23 cellular contexts compared by ENCODE assay signal in genomic region chr5:149294872-149295829, GRCh38. TPM values are rescaled to one million over a fixed set of nuclear protein-coding genes. Genes with fewer than 3 reads are reported as not detected.
DNase-seq lines count a peak whose midpoint lies in the region; ATAC-seq, FAIRE-seq and TF ChIP-seq lines count a peak whose summit lies in the region.
"Had no signal": no experiment of that assay in that cellular context is flagged by ENCODE, and none has a peak within 500 bp of the region (broad histone marks: within the 10 kb centered on the region; RNA-seq: fewer than 3 reads in every experiment).

No MANE protein-coding gene starts in this region.

- H3K4me3 ChIP-seq in RWPE2 (ENCODE audit: severe bottlenecking) (no peak overlapping the region), mesendoderm (ENCODE audit: low read length) (no peak overlapping the region)
- H3K4me3 ChIP-seq in naive thymus-derived CD4-positive, alpha-beta T cell (ENCODE audit: low read length): no peak overlapping the region
- H3K4me3 ChIP-seq: ovary, smooth muscle cell, thyroid gland had no signal

- H3K18ac ChIP-seq in mesendoderm (ENCODE audit: low read length): no peak overlapping the region

- H2AK5ac ChIP-seq in mesendoderm (ENCODE audit: low read length): no peak overlapping the region

- no peak overlapping the region for H4K8ac ChIP-seq in mesendoderm (ENCODE audit: low read depth, low read length)

- no peak overlapping the region for H2BK120ac ChIP-seq in mesendoderm (ENCODE audit: low read depth, low read length)

- no peak overlapping the region for H3K23ac ChIP-seq in mesendoderm (ENCODE audit: low read length)

- H3K9me3 Mint-ChIP-seq in CD4-positive, alpha-beta T cell: no peaks in the 10 kb centered on the region
- H3K9me3 Mint-ChIP-seq in naive thymus-derived CD4-positive, alpha-beta T cell: no peaks in the 10 kb centered on the region
- H3K9me3 Mint-ChIP-seq: effector memory CD8-positive, alpha-beta T cell had no signal

- no peaks in the 10 kb centered on the region for H3K79me1 ChIP-seq in mesendoderm (ENCODE audit: low read length)

- peaks cover 61% of the 10 kb centered on the region for H3K4me1 Mint-ChIP-seq in CD4-positive, alpha-beta T cell (ENCODE audit: low read depth)
- H3K4me1 Mint-ChIP-seq in naive thymus-derived CD4-positive, alpha-beta T cell: peaks cover 4 to 81% (median 55%) of the 10 kb centered on the region in 7 donors

- no peak overlapping the region for H3K4ac ChIP-seq in mesendoderm (ENCODE audit: low read depth, low read length)

- CTCF ChIA-PET in CD4-positive, alpha-beta T cell (lab: Charles Lee): no interaction called here
- CTCF ChIA-PET in naive thymus-derived CD4-positive, alpha-beta T cell (lab: Charles Lee): interaction anchor here (0.6 to 1.5 kb wide), 3 partner anchors 16 to 152 kb away, joined by 3 to 5 read pairs (median 4); no protein-coding TSS in a partner anchor

- H3K4me3 Mint-ChIP-seq in CD4-positive, alpha-beta T cell: peak overlapping the region; percentile 76
- H3K4me3 Mint-ChIP-seq in naive thymus-derived CD4-positive, alpha-beta T cell: peak overlapping the region in 9 of 10 donors; percentile 51 to 86 (median 75)
- H3K4me3 Mint-ChIP-seq: effector memory CD8-positive, alpha-beta T cell had no signal

- no peak for TF ChIP-seq CTCF in CD4-positive, alpha-beta T cell (IDR thresholded peaks at IDR 0.05)
- TF ChIP-seq CTCF in RWPE2 (IDR thresholded peaks at IDR 0.05; ENCODE audit: poor library complexity, severe bottlenecking): no peak

- intact Hi-C loops in CD4-positive, alpha-beta T cell (cut with DNase I, micrococcal nuclease): no loop called here
- intact Hi-C loops in naive thymus-derived CD4-positive, alpha-beta T cell (cut with micrococcal nuclease): loop anchor here in 1 of 2 donors (1.0 kb wide), 1 partner anchor 26 kb away; no protein-coding TSS in a partner anchor

- no peaks in the 10 kb centered on the region for H3K79me2 ChIP-seq in mesendoderm (ENCODE audit: control insufficient read depth, insufficient read depth, low read length)

- H2BK5ac ChIP-seq in mesendoderm (ENCODE audit: low read length): no peak overlapping the region

- no peaks in the 10 kb centered on the region for H3K36me3 ChIP-seq in RWPE2 (ENCODE audit: low read depth)
- H3K36me3 ChIP-seq in naive thymus-derived CD4-positive, alpha-beta T cell (ENCODE audit: control insufficient read depth in 2 of 3, insufficient read depth in 3 of 3, low read length in 3 of 3): no peaks in the 10 kb centered on the region
- H3K36me3 ChIP-seq in mesendoderm (ENCODE audit: control insufficient read depth, insufficient read depth, low read length): no peaks in the 10 kb centered on the region
- H3K36me3 ChIP-seq: ovary, thyroid gland, WERI-Rb-1 had no signal

- 91% methylated on average over 1 of the region's 10 CpGs for WGBS in mesendoderm (ENCODE audit: extremely low coverage, insufficient coverage, low lambda C conversion rate)

- TF ChIP-seq POLR2A in GM12892 (IDR thresholded peaks at IDR 0.05; ENCODE audit: low read depth, low read length): no peak

- peak overlapping the region; percentile 80 for H3K27ac Mint-ChIP-seq in CD4-positive, alpha-beta T cell
- peak overlapping the region in 8 of 9 donors; percentile 59 to 94 (median 84) for H3K27ac Mint-ChIP-seq in naive thymus-derived CD4-positive, alpha-beta T cell
- H3K27ac Mint-ChIP-seq: effector memory CD8-positive, alpha-beta T cell had no signal

- H4K5ac ChIP-seq in mesendoderm (ENCODE audit: low read length): no peak overlapping the region

- no peaks in the 10 kb centered on the region for H3K9me3 ChIP-seq in CD4-positive, alpha-beta T cell (ENCODE audit: control insufficient read depth, low read length)
- no peaks in the 10 kb centered on the region for H3K9me3 ChIP-seq in RWPE2 (ENCODE audit: severe bottlenecking)
- H3K9me3 ChIP-seq in naive thymus-derived CD4-positive, alpha-beta T cell (ENCODE audit: control insufficient read depth in 2 of 3, low read length in 3 of 3): no peaks in the 10 kb centered on the region
- H3K9me3 ChIP-seq: ovary, thyroid gland had no signal

- H3K27me3 Mint-ChIP-seq in CD4-positive, alpha-beta T cell: peaks cover 7% of the 10 kb centered on the region
- H3K27me3 Mint-ChIP-seq in naive thymus-derived CD4-positive, alpha-beta T cell: peaks cover 0 to 23% (median 0%) of the 10 kb centered on the region in 5 donors

- H3K4me2 ChIP-seq in mesendoderm (ENCODE audit: low read length): no peak overlapping the region
- H3K4me2 ChIP-seq: smooth muscle cell had no signal

- no peak overlapping the region for H3K27ac ChIP-seq in CD4-positive, alpha-beta T cell (ENCODE audit: low read depth, low read length)
- H3K27ac ChIP-seq in RWPE2 (ENCODE audit: poor library complexity, severe bottlenecking) (peak overlapping the region; percentile 48), mesendoderm (ENCODE audit: low read depth, low read length) (no peak overlapping the region)
- peak overlapping the region; percentile 31 for H3K27ac ChIP-seq in naive thymus-derived CD4-positive, alpha-beta T cell (ENCODE audit: low read depth, low read length)
- H3K27ac ChIP-seq: ovary, thyroid gland, WERI-Rb-1 had no signal

- DNase-seq in CD4-positive, alpha-beta T cell: no peak
- DNase-seq in GM12892 (ENCODE audit: insufficient read length): no peak
- DNase-seq in RWPE2 (ENCODE audit: low spot score): no peak
- peak in 4 of 9 donors; percentile 32 to 40 (median 35) for DNase-seq in naive thymus-derived CD4-positive, alpha-beta T cell
- DNase-seq in mesendoderm: no peak
- no peak for DNase-seq in middle frontal gyrus (ENCODE audit: extremely low spot score, low spot score)
- DNase-seq in NCI-H2081 treated with DMSO at 0.1 percent for 48 hours (lab: John Stamatoyannopoulos, UW): no peak
- DNase-seq: activated CD8-positive, alpha-beta memory T cell treated with anti-CD3 and anti-CD28 coated beads for 24 hours; anterior cingulate cortex; DMS153; effector memory CD8-positive, alpha-beta T cell; hypothalamus; left colon; NCI-H1694; NCI-H446; ovary; SHP77; stimulated activated CD4-positive, alpha-beta T cell treated with anti-CD3 and anti-CD28 coated beads, Interleukin-4, amount 100 ng/mL, for 4 hours; stimulated activated CD8-positive, alpha-beta memory T cell treated with anti-CD3 and anti-CD28 coated beads, Interleukin-4, amount 100 ng/mL, for 48 hours; thyroid gland; WERI-Rb-1 had no signal

- H3K27me3 ChIP-seq in CD4-positive, alpha-beta T cell (ENCODE audit: control insufficient read depth, insufficient read depth, low read length): no peaks in the 10 kb centered on the region
- H3K27me3 ChIP-seq in RWPE2 (ENCODE audit: insufficient read depth, poor library complexity, severe bottlenecking) (no peaks in the 10 kb centered on the region), mesendoderm (ENCODE audit: insufficient read depth, low read length, poor library complexity) (no peaks in the 10 kb centered on the region)
- H3K27me3 ChIP-seq in naive thymus-derived CD4-positive, alpha-beta T cell (ENCODE audit: control insufficient read depth in 2 of 2, insufficient read depth in 2 of 2, low read length in 2 of 2): no peaks in the 10 kb centered on the region
- H3K27me3 ChIP-seq: ovary, thyroid gland had no signal

- no peaks in the 10 kb centered on the region for H3K36me3 Mint-ChIP-seq in CD4-positive, alpha-beta T cell (ENCODE audit: low read depth)
- no peaks in the 10 kb centered on the region for H3K36me3 Mint-ChIP-seq in naive thymus-derived CD4-positive, alpha-beta T cell

- no peak for ATAC-seq in CD4-positive, alpha-beta T cell (ENCODE audit: poor library complexity)
- no peak for ATAC-seq in RWPE2 (ENCODE audit: low read depth)
- no peak for ATAC-seq in naive thymus-derived CD4-positive, alpha-beta T cell
- ATAC-seq: effector memory CD8-positive, alpha-beta T cell; left colon had no signal

- no peak overlapping the region for H3K9ac ChIP-seq in mesendoderm (ENCODE audit: low read length)

- peak; percentile 67 for FAIRE-seq in GM12892 (lab: Jason Lieb, UNC)

- no peak overlapping the region for H3K56ac ChIP-seq in mesendoderm (ENCODE audit: low read length)

- POLR2A ChIA-PET in CD4-positive, alpha-beta T cell (lab: Charles Lee): interaction anchor here (0.5 to 1.7 kb wide), 4 partner anchors 11 to 187 kb away, joined by 3 to 7 read pairs (median 5); partner anchors contain the start of gene PCYOX1L
- POLR2A ChIA-PET in naive thymus-derived CD4-positive, alpha-beta T cell (lab: Charles Lee): no interaction called here

- peaks cover 15% of the 10 kb centered on the region for H3K4me1 ChIP-seq in RWPE2 (ENCODE audit: insufficient read depth, poor library complexity, severe bottlenecking)
- H3K4me1 ChIP-seq in naive thymus-derived CD4-positive, alpha-beta T cell (ENCODE audit: control insufficient read depth in 2 of 2, insufficient read depth in 2 of 2, low read length in 2 of 2): peaks cover 0 to 56% of the 10 kb centered on the region in 2 donors
- no peaks in the 10 kb centered on the region for H3K4me1 ChIP-seq in mesendoderm (ENCODE audit: control insufficient read depth, low read depth, low read length)

- no peak overlapping the region for H2BK15ac ChIP-seq in mesendoderm (replicated peaks; ENCODE audit: low read depth)

RNA-seq across cellular contexts. Expression of gene AFAP1L1, which starts 23.5 kb away (rescaled TPM):
- under 1 TPM; 0.47 to 0.56 TPM for total RNA-seq in CD4-positive, alpha-beta T cell
- polyA plus RNA-seq in GM12892 (2012; ENCODE audit: missing spikeins): not detected
- under 1 TPM in 3 of 5 experiments, not detected in 2; 0.08 to 0.76 (median 0.49) TPM for total RNA-seq in naive thymus-derived CD4-positive, alpha-beta T cell
- polyA plus RNA-seq in naive thymus-derived CD4-positive, alpha-beta T cell: 1 to 10 TPM in 1 of 2 donors, under 1 TPM in 1; 0.18 to 1.1 TPM
- 2.1 TPM for polyA plus RNA-seq in mesendoderm (2013, experiment 1 of 2)
- polyA plus RNA-seq in mesendoderm (2013, experiment 2 of 2): 1.8 TPM
- total RNA-seq: T-helper 1 cell treated with Interleukin-12 subunit alpha and Interleukin-12 subunit beta and Interleukin-4 antibody, amounts not matched to agents 30 ng/mL and 1 ng/mL, for 36 hours had no signal

RNA-seq across cellular contexts. Expression of gene GRPEL2, which starts 50.1 kb away (rescaled TPM):
- 10 to 100 TPM; 20.8 to 22.5 TPM for total RNA-seq in CD4-positive, alpha-beta T cell
- 11.5 TPM for polyA plus RNA-seq in GM12892 (2012; ENCODE audit: missing spikeins)
- total RNA-seq in naive thymus-derived CD4-positive, alpha-beta T cell: 10 to 100 TPM; 12.0 to 40.1 (median 32.2) TPM
- polyA plus RNA-seq in naive thymus-derived CD4-positive, alpha-beta T cell: 1 to 10 TPM; 5.9 to 7.5 TPM
- 23.5 TPM for polyA plus RNA-seq in mesendoderm (2013, experiment 1 of 2)
- 22.5 TPM for polyA plus RNA-seq in mesendoderm (2013, experiment 2 of 2)

Comparison
In these comparisons a context has a peak if more than half of its experiments do, and no peak if none do; other contexts are left out.
1. H3K27ac ChIP-seq: peak in RWPE2 (single experiment) and naive thymus-derived CD4-positive, alpha-beta T cell (single experiment); none in CD4-positive, alpha-beta T cell (single experiment) and mesendoderm (single experiment).